ENCODE assay signal across 1 cellular context in the genomic region with DNA sequence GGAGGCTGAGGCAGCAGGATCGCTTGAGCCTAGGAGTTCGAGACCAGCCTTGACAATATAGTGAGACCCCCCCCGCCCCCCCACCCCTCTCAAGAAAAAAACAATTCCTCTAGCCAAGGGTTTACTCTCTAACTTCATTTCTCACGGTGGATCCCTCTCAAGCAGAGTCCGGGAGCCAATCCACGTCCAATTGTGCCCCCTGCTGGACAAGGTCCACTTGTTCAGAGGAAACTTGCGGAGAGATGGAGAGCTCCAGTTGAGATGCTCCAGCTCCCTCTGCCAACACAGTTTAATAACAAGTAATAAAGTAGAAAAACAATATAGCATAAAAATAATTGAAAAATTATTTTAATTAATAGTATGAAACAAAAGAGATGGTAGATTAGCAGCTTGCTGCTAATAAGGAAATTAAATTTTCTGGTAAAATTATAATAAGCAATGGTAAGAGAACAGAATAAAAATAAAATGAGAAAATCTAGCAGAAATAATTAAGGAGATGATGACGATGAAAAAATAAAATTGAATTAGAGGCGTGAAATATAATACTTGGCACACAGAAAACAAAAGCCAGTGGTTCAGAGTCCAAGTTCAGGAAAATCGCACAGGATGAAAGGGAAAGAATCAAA.
TF ChIP-seq lines count a peak whose summit lies in the region.

No MANE protein-coding gene starts in this region.

TF ChIP-seq in GM23338, 12 proteins besides CTCF, POLR2A, EP300 and RAD21 (continued from another document):
- no peak for TF ChIP-seq JUNB (IDR thresholded peaks at IDR 0.05; ENCODE audit: unreplicated experiment)
- TF ChIP-seq POLR2AphosphoS5 (IDR thresholded peaks at IDR 0.05; ENCODE audit: low read depth), result no peak
- no peak for TF ChIP-seq EZH2 (IDR thresholded peaks at IDR 0.05; ENCODE audit: low read depth, unreplicated experiment)
